In genomic region chr4:41535911-41536361, GRCh38 we compare ENCODE assay signal across 20 cellular contexts. TPM values are rescaled to one million over a fixed set of nuclear protein-coding genes. Genes with fewer than 3 reads are reported as not detected.
DNase-seq lines count a peak whose midpoint lies in the region; ATAC-seq, FAIRE-seq and TF ChIP-seq lines count a peak whose summit lies in the region.
"Had no signal": no experiment of that assay in that cellular context is flagged by ENCODE, and none has a peak within 500 bp of the region (broad histone marks: within the 10 kb centered on the region; RNA-seq: fewer than 3 reads in every experiment).

No MANE protein-coding gene starts in this region.

- CTCF ChIA-PET in CD4-positive, alpha-beta memory T cell (lab: Charles Lee; ENCODE audit: partially characterized antibody): no interaction called here
- CTCF ChIA-PET in GM10248 (lab: Yijun Ruan, JAX): no interaction called here

- H3K4me3 ChIP-seq in RWPE2 (ENCODE audit: severe bottlenecking) (no peak overlapping the region), fibroblast of pulmonary artery (replicated peaks; ENCODE audit: low read depth, low read length) (no peak overlapping the region), spleen (no peak overlapping the region)
- no peak overlapping the region for H3K4me3 ChIP-seq in CD4-positive, alpha-beta memory T cell (ENCODE audit: low read length in 2 of 2)
- H3K4me3 ChIP-seq: lung, transverse colon had no signal

- DNase-seq in HFFc6: no peak
- no peak for DNase-seq in RWPE2 (ENCODE audit: low spot score)
- DNase-seq in fibroblast of pulmonary artery (ENCODE audit: low read depth): peak; percentile 44
- DNase-seq in spleen: no peak
- DNase-seq in D721Med (ENCODE audit: insufficient read length, low spot score): no peak
- no peak for DNase-seq in CD4-positive, alpha-beta memory T cell
- DNase-seq in GM10248 (ENCODE audit: extremely low spot score): no peak
- DNase-seq in DMS53 treated with DMSO at 0.1 percent for 48 hours (lab: John Stamatoyannopoulos, UW; ENCODE audit: unreplicated experiment): no peak
- DNase-seq: CD8-positive, alpha-beta memory T cell; DMS79 treated with DMSO at 0.1 percent for 48 hours; NCI-H187; NCI-H510A treated with DMSO at 0.1 percent for 48 hours; nucleus accumbens; transverse colon had no signal

- H3K4me1 Mint-ChIP-seq in HFFc6 (ENCODE audit: low read depth): peaks cover 95% of the 10 kb centered on the region
- no peaks in the 10 kb centered on the region for H3K4me1 Mint-ChIP-seq in CD4-positive, alpha-beta memory T cell
- H3K4me1 Mint-ChIP-seq: CD8-positive, alpha-beta memory T cell; stimulated activated memory B cell treated with anti-CD40 and anti-IgM and Interleukin-4, amounts not matched to agents 10 μg/mL and 1 μg/mL and 100 μg/mL, for 72 hours had no signal

- TF ChIP-seq CTCF in HFFc6 (IDR thresholded peaks at IDR 0.05): no peak
- TF ChIP-seq CTCF in RWPE2 (IDR thresholded peaks at IDR 0.05; ENCODE audit: poor library complexity, severe bottlenecking): no peak
- TF ChIP-seq CTCF in fibroblast of pulmonary artery (IDR thresholded peaks at IDR 0.05; ENCODE audit: low read length, missing control alignments): no peak
- no peak for TF ChIP-seq CTCF in spleen (IDR thresholded peaks at IDR 0.05 in 8 of 11, conservative IDR thresholded peaks at IDR 0.05 in 3 of 11)
- no peak for TF ChIP-seq CTCF in D721Med (IDR thresholded peaks at IDR 0.05; ENCODE audit: insufficient read depth, missing control alignments)
- no peak for TF ChIP-seq CTCF in GM10248 (IDR thresholded peaks at IDR 0.05; ENCODE audit: control extremely low read depth, extremely low read depth, low read depth, missing control alignments)

- no peak for TF ChIP-seq POLR2A in spleen (IDR thresholded peaks at IDR 0.05)

- H3K36me3 ChIP-seq in RWPE2 (ENCODE audit: low read depth): peaks cover 3% of the 10 kb centered on the region; the same call in 1 of the 2 replicates
- no peaks in the 10 kb centered on the region for H3K36me3 ChIP-seq in spleen
- H3K36me3 ChIP-seq in CD4-positive, alpha-beta memory T cell (ENCODE audit: insufficient read depth, low read length): no peaks in the 10 kb centered on the region
- H3K36me3 ChIP-seq: transverse colon had no signal

- 11 to 25% (median 14%) methylated on average over 6 of the region's 6 CpGs for WGBS in spleen, 5 donors

- peak overlapping the region; percentile 39; the same call in 1 of the 2 replicates for H3K4me3 Mint-ChIP-seq in HFFc6
- no peak overlapping the region for H3K4me3 Mint-ChIP-seq in CD4-positive, alpha-beta memory T cell
- H3K4me3 Mint-ChIP-seq: CD8-positive, alpha-beta memory T cell; stimulated activated memory B cell treated with anti-CD40 and anti-IgM and Interleukin-4, amounts not matched to agents 10 μg/mL and 1 μg/mL and 100 μg/mL, for 72 hours had no signal

- no peaks in the 10 kb centered on the region for H3K36me3 Mint-ChIP-seq in HFFc6 (ENCODE audit: low read depth)
- H3K36me3 Mint-ChIP-seq in CD4-positive, alpha-beta memory T cell: no peaks in the 10 kb centered on the region
- H3K36me3 Mint-ChIP-seq: activated naive CD4-positive, alpha-beta T cell treated with anti-CD3 and anti-CD28 coated beads, Interleukin-2, amount 50 U/mL, for 72 hours; CD8-positive, alpha-beta memory T cell; stimulated activated memory B cell treated with anti-CD40 and anti-IgM and Interleukin-4, amounts not matched to agents 10 μg/mL and 1 μg/mL and 100 μg/mL, for 72 hours had no signal

- peaks cover 52% of the 10 kb centered on the region for H3K4me1 ChIP-seq in RWPE2 (ENCODE audit: insufficient read depth, poor library complexity, severe bottlenecking)
- H3K4me1 ChIP-seq in spleen: peaks cover 0 to 19% (median 0%) of the 10 kb centered on the region in 6 donors
- H3K4me1 ChIP-seq in CD4-positive, alpha-beta memory T cell (ENCODE audit: insufficient read depth, low read length): no peaks in the 10 kb centered on the region

- peak overlapping the region; percentile 30; the same call in 1 of the 2 replicates for H3K27ac Mint-ChIP-seq in HFFc6
- H3K27ac Mint-ChIP-seq in CD4-positive, alpha-beta memory T cell: no peak overlapping the region
- H3K27ac Mint-ChIP-seq: activated naive CD4-positive, alpha-beta T cell treated with anti-CD3 and anti-CD28 coated beads, Interleukin-2, amount 50 U/mL, for 72 hours; CD8-positive, alpha-beta memory T cell; stimulated activated memory B cell treated with anti-CD40 and anti-IgM and Interleukin-4, amounts not matched to agents 10 μg/mL and 1 μg/mL and 100 μg/mL, for 72 hours had no signal

- no peak for FAIRE-seq in D721Med (lab: Jason Lieb, UNC)
- FAIRE-seq: astrocyte, H54 had no signal

- H3K9me3 Mint-ChIP-seq in HFFc6: no peaks in the 10 kb centered on the region
- H3K9me3 Mint-ChIP-seq in CD4-positive, alpha-beta memory T cell: peaks cover 0 to 3% (median under 1%) of the 10 kb centered on the region in 8 donors
- H3K9me3 Mint-ChIP-seq: stimulated activated memory B cell treated with anti-CD40 and anti-IgM and Interleukin-4, amounts not matched to agents 10 μg/mL and 1 μg/mL and 100 μg/mL, for 72 hours had no signal

- no peaks in the 10 kb centered on the region; the same call in none of the 2 replicates for H3K27me3 Mint-ChIP-seq in HFFc6 (ENCODE audit: insufficient read depth)
- H3K27me3 Mint-ChIP-seq in CD4-positive, alpha-beta memory T cell: peaks cover 0 to 2% of the 10 kb centered on the region in 2 donors
- H3K27me3 Mint-ChIP-seq: CD8-positive, alpha-beta memory T cell; stimulated activated memory B cell treated with anti-CD40 and anti-IgM and Interleukin-4, amounts not matched to agents 10 μg/mL and 1 μg/mL and 100 μg/mL, for 72 hours had no signal

- POLR2A ChIA-PET in CD4-positive, alpha-beta memory T cell (lab: Charles Lee; ENCODE audit: partially characterized antibody): no interaction called here
- POLR2A ChIA-PET in GM10248 (lab: Yijun Ruan, JAX): no interaction called here

- no peaks in the 10 kb centered on the region for H3K27me3 ChIP-seq in RWPE2 (ENCODE audit: insufficient read depth, poor library complexity, severe bottlenecking)
- H3K27me3 ChIP-seq in spleen (replicated peaks in 1 of 7): peaks cover 0 to 19% (median 0%) of the 10 kb centered on the region in 7 donors
- no peaks in the 10 kb centered on the region for H3K27me3 ChIP-seq in CD4-positive, alpha-beta memory T cell (ENCODE audit: insufficient read depth, low read length)
- H3K27me3 ChIP-seq: transverse colon had no signal

- no peak for ATAC-seq in RWPE2 (ENCODE audit: low read depth)
- ATAC-seq: activated naive CD4-positive, alpha-beta T cell treated with anti-CD3 and anti-CD28 coated beads, Interleukin-2, amount 50 U/mL, for 72 hours; stimulated activated memory B cell treated with anti-CD40 and anti-IgM and Interleukin-4, amounts not matched to agents 10 μg/mL and 1 μg/mL and 100 μg/mL, for 72 hours had no signal

- intact Hi-C loops in spleen (cut with DNase I; ENCODE audit: low total_unique reads): no loop called here
- intact Hi-C loops in CD4-positive, alpha-beta memory T cell (cut with micrococcal nuclease): no loop called here

- peak overlapping the region; percentile 15 for H3K27ac ChIP-seq in RWPE2 (ENCODE audit: poor library complexity, severe bottlenecking)
- peak overlapping the region; percentile 30 to 92 (median 81) for H3K27ac ChIP-seq in spleen
- H3K27ac ChIP-seq in CD4-positive, alpha-beta memory T cell (ENCODE audit: low read depth, low read length): no peak overlapping the region
- H3K27ac ChIP-seq: transverse colon had no signal

- H3K9me3 ChIP-seq in RWPE2 (ENCODE audit: severe bottlenecking) (no peaks in the 10 kb centered on the region), spleen (no peaks in the 10 kb centered on the region)
- no peaks in the 10 kb centered on the region for H3K9me3 ChIP-seq in CD4-positive, alpha-beta memory T cell (ENCODE audit: control insufficient read depth in 1 of 2, low read length in 2 of 2)
- H3K9me3 ChIP-seq: transverse colon had no signal

RNA-seq across cellular contexts. Expression of gene LIMCH1, which starts 2.0 kb away (rescaled TPM):
- 100 to 1,000 TPM in 4 of 6 experiments, 10 to 100 TPM in 2; 14.4 to 236 (median 205) TPM for total RNA-seq in HFFc6 (2021; fragmentation: NEBNext Ultra II Directional; extraction: Animal tissue kit (Norgen Biotek cat#: 25700))
- total RNA-seq in spleen: 100 to 1,000 TPM; 211 to 434 (median 254) TPM
- polyA plus RNA-seq in spleen: 10 to 100 TPM; 14.4 to 36.9 (median 19.9) TPM
- total RNA-seq in CD4-positive, alpha-beta memory T cell: not detected
- not detected for polyA plus RNA-seq in CD4-positive, alpha-beta memory T cell
- total RNA-seq: activated CD8-positive, alpha-beta memory T cell treated with anti-CD3 and anti-CD28 coated beads for 36 hours; activated naive CD4-positive, alpha-beta T cell treated with anti-CD3 and anti-CD28 coated beads, Interleukin-2, amount 50 U/mL, for 72 hours; CD8-positive, alpha-beta memory T cell had no signal
- polyA plus RNA-seq: CD8-positive, alpha-beta memory T cell had no signal

Comparison
In these comparisons a context has a peak if more than half of its experiments do, and no peak if none do; other contexts are left out.
1. RNA of gene LIMCH1, which starts 2.0 kb away (total RNA-seq): 211 to 434 TPM in spleen and 14.4 to 236 TPM in HFFc6; not detected in CD4-positive, alpha-beta memory T cell; every median in the first group is over 10 times any median in the second.